In the genomic region with DNA sequence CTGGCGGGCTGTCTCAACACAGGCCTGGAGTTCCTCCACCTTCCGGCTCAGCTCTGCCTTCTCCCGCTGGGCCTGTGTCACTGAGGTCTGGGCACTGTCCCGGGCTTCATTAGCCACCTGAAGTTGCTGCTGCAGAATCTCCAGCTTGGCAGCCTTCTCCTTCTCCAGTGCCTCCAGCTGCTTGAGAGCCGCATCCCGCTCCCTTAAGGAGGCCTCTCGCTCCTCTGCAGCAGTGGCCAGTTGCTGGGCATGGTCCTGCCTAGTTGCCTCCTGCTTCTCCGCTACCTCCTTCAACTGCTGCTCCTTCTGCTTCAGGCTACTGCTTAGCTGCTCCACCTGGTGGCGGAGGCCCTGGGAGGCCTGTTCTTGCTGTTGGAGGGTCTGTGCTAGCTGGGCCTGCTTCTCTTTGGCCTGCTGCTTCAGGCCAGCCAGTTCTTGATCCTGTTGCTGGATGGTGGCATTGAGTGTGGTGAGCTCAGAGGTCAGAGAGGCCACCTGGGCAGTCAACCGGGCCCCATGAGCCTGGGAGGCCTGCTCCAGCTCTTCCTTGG, we compare ENCODE assay signal across 8 cellular contexts. TPM values are rescaled to one million over a fixed set of nuclear protein-coding genes. Genes with fewer than 3 reads are reported as not detected.
DNase-seq lines count a peak whose midpoint lies in the region; ATAC-seq, FAIRE-seq and TF ChIP-seq lines count a peak whose summit lies in the region.

No MANE protein-coding gene starts in this region.

- 98% methylated on average over 10 of the region's 10 CpGs for WGBS in GM12878 (ENCODE audit: insufficient coverage, insufficient replicate concordance, low lambda C conversion rate, missing lambda C conversion rate)
- WGBS in thyroid gland, 2 donors = 94 to 95% methylated on average over 9 of the region's 10 CpGs

- peaks cover 100% of the 10 kb centered on the region for H3K36me3 ChIP-seq in DND-41 (ENCODE audit: insufficient read depth, low read length)
- H3K36me3 ChIP-seq in GM12878 (ENCODE audit: control insufficient read depth in 2 of 2, insufficient read depth in 2 of 2, low read length in 1 of 2) = peaks cover 54 to 70% of the 10 kb centered on the region in 2 experiments
- peaks cover 100% of the 10 kb centered on the region in 2 donors for H3K36me3 ChIP-seq in thyroid gland

- in situ Hi-C loops in GM12878 (cut with MboI) = no loop called here

- peak; percentile 49; the same call in 1 of the 3 replicates for ATAC-seq in DND-41 (ENCODE audit: insufficient read depth, low read depth)
- peak; percentile 65 for ATAC-seq in GM12878
- no peak for ATAC-seq in naive B cell (ENCODE audit: low read depth in 2 of 2)
- no peak for ATAC-seq in GM19463 (IDR thresholded peaks at IDR 0.05; ENCODE audit: unreplicated experiment)

- H3K27ac ChIP-seq in DND-41 (ENCODE audit: low read length) = no peak overlapping the region
- no peak overlapping the region for H3K27ac ChIP-seq in GM12878 (ENCODE audit: control insufficient read depth, insufficient read depth)
- no peak overlapping the region for H3K27ac ChIP-seq in thyroid gland

- no peak overlapping the region for H3K4me3 ChIP-seq in DND-41 (ENCODE audit: low read depth in 1 of 2, low read length in 2 of 2)
- no peak overlapping the region for H3K4me3 ChIP-seq in GM12878
- no peak overlapping the region for H3K4me3 ChIP-seq in thyroid gland (replicated peaks in 1 of 3)

- peaks cover 9 to 50% of the 10 kb centered on the region in 2 donors for H3K36me3 Mint-ChIP-seq in naive B cell

- RAD21 ChIA-PET in GM12878 (lab: Charles Lee; ENCODE audit: unreplicated experiment) = interaction anchor here (0.9 to 4.5 kb wide), 11 partner anchors 9 to 415 kb away, joined by 3 to 51 read pairs (median 5); partner anchors contain the start of genes RNF121 and XNDC1N

- no peaks in the 10 kb centered on the region for H3K27me3 Mint-ChIP-seq in naive B cell

- TF ChIP-seq CTCF in DND-41 (IDR thresholded peaks at IDR 0.05; ENCODE audit: borderline replicate concordance, extremely low read depth, low read length, poor library complexity, severe bottlenecking) = peak; percentile 47
- peak; percentile 40 to 72 (median 62); a peak in 5 of 6 replicates for TF ChIP-seq CTCF in GM12878 (IDR thresholded peaks at IDR 0.05 in 2 of 3, conservative IDR thresholded peaks at IDR 0.05 in 1 of 3; ENCODE audit: control insufficient read depth in 2 of 3, extremely low read depth in 1 of 3, insufficient read depth in 1 of 3, low read depth in 3 of 3, low read length in 3 of 3)
- TF ChIP-seq CTCF in thyroid gland (IDR thresholded peaks at IDR 0.05) = peak in 1 of 6 experiments; percentile 14

- no TSS peak for BruUV-seq in GM12878 (replicated peaks; lab: Mats Ljungman, UMichigan)

- H3K9me3 ChIP-seq in DND-41 (ENCODE audit: insufficient read depth, low read length, severe bottlenecking) (no peaks in the 10 kb centered on the region), GM12878 (replicated peaks; ENCODE audit: control insufficient read depth, insufficient read depth, low read length) (no peaks in the 10 kb centered on the region), thyroid gland (no peaks in the 10 kb centered on the region)

- SMC1A ChIA-PET in GM12878 (lab: Charles Lee; ENCODE audit: uncharacterized antibody, unreplicated experiment) = interaction anchor here (0.8 to 7.3 kb wide), 13 partner anchors 9 to 415 kb away, joined by 3 to 64 read pairs (median 5); partner anchors contain the start of gene IL18BP

- H2AFZ ChIP-seq in DND-41 (ENCODE audit: low read depth, low read length) = no peak overlapping the region
- no peak overlapping the region for H2AFZ ChIP-seq in GM12878 (ENCODE audit: control insufficient read depth, low read depth, low read length)

- TF ChIP-seq RAD21 in GM12878 (IDR thresholded peaks at IDR 0.05; ENCODE audit: insufficient read depth, low read depth, low read length) = peak; percentile 55

- H3K4me1 Mint-ChIP-seq in naive B cell = peaks cover 0 to 19% (median 8%) of the 10 kb centered on the region in 3 donors

- H3K4me1 ChIP-seq in DND-41 (ENCODE audit: insufficient read depth, low read length) (no peaks in the 10 kb centered on the region), GM12878 (ENCODE audit: control insufficient read depth, insufficient read depth, low read length) (no peaks in the 10 kb centered on the region), thyroid gland (peaks cover 0 to 3% of the 10 kb centered on the region in 2 donors)

- peak overlapping the region in 1 of 8 donors; percentile 19 for H3K4me3 Mint-ChIP-seq in naive B cell

- no peak for FAIRE-seq in GM12878 (lab: Jason Lieb, UNC)

- H3K9ac ChIP-seq in DND-41 (ENCODE audit: low read depth, low read length) (no peak overlapping the region), GM12878 (ENCODE audit: control insufficient read depth, insufficient read depth, low read length) (no peak overlapping the region)

- H3K4me2 ChIP-seq in DND-41 (ENCODE audit: insufficient read depth, low read length) (no peak overlapping the region), GM12878 (ENCODE audit: control insufficient read depth, insufficient read depth) (no peak overlapping the region)

- CTCF ChIA-PET in GM12878 (lab: Yijun Ruan, JAX) = interaction anchor here (0.6 to 9.0 kb wide), 24 partner anchors 10 to 215 kb away, joined by 3 to 138 read pairs (median 4); partner anchors contain the start of genes IL18BP, RNF121 and XNDC1N

- intact Hi-C loops in GM12878 (cut with micrococcal nuclease; ENCODE audit: unreplicated experiment) = loop anchor here (1.0 kb wide), 1 partner anchor 38 kb away; no protein-coding TSS in a partner anchor
- intact Hi-C loops in thyroid gland (cut with DNase I) = no loop called here

- no peaks in the 10 kb centered on the region for H3K27me3 ChIP-seq in DND-41 (ENCODE audit: insufficient read depth, low read length, poor library complexity)
- no peaks in the 10 kb centered on the region for H3K27me3 ChIP-seq in GM12878 (replicated peaks in 1 of 2; ENCODE audit: control insufficient read depth in 2 of 2, insufficient read depth in 2 of 2, low read length in 1 of 2)
- H3K27me3 ChIP-seq in thyroid gland = no peaks in the 10 kb centered on the region

- H4K20me1 ChIP-seq in DND-41 (ENCODE audit: insufficient read depth, low read length) (peaks cover 43% of the 10 kb centered on the region), GM12878 (ENCODE audit: control insufficient read depth, insufficient read depth) (0 out of 2 replicates have a peak, but pooled peaks cover 3% of the 10 kb centered on the region)

- no peak for DNase-seq in DND-41
- peak; percentile 45 for DNase-seq in HT-29 (ENCODE audit: low spot score)
- DNase-seq in GM12878 (ENCODE audit: low read depth, low spot score) = no peak
- DNase-seq in naive B cell = no peak
- DNase-seq in OCI-M2 (lab: John Stamatoyannopoulos, UW; ENCODE audit: unreplicated experiment) = no peak
- no peak for DNase-seq in thyroid gland
- no peak for DNase-seq in central memory CD4-positive, alpha-beta T cell

- TF ChIP-seq EP300 in GM12878 (IDR thresholded peaks at IDR 0.05; ENCODE audit: borderline replicate concordance in 1 of 2, control insufficient read depth in 1 of 2, low read depth in 2 of 2, low read length in 2 of 2) = no peak

- peak overlapping the region in 4 of 6 donors; percentile 41 to 84 (median 50) for H3K27ac Mint-ChIP-seq in naive B cell

- H3K79me2 ChIP-seq in DND-41 (ENCODE audit: insufficient read depth, low read length) = no peaks in the 10 kb centered on the region
- no peaks in the 10 kb centered on the region for H3K79me2 ChIP-seq in GM12878 (ENCODE audit: control insufficient read depth, insufficient read depth, low read length)

- H3K9me3 Mint-ChIP-seq in naive B cell = no peaks in the 10 kb centered on the region

- POLR2A ChIA-PET in GM12878 (lab: Charles Lee) = interaction anchor here (0.6 to 1.1 kb wide), 2 partner anchors 38 to 87 kb away, joined by 3 read pairs; partner anchors contain the start of gene XNDC1N

- TF ChIP-seq POLR2A in GM12878 (IDR thresholded peaks at IDR 0.05; ENCODE audit: low read depth, low read length) (no peak), thyroid gland (IDR thresholded peaks at IDR 0.05) (no peak)

TF ChIP-seq in GM12878, 131 proteins besides CTCF, POLR2A, EP300 and RAD21:
- TF ChIP-seq YY1 (IDR thresholded peaks at IDR 0.05; ENCODE audit: low read depth, low read length) = 0 out of 2 replicates have a peak, but pooled peaks have one; percentile 29
- peak; percentile 62 for TF ChIP-seq SMC3 (IDR thresholded peaks at IDR 0.05; ENCODE audit: borderline replicate concordance, low read length)
- no peak for TF ChIP-seq ATF7 (IDR thresholded peaks at IDR 0.05; ENCODE audit: low read depth)

RNA-seq across cellular contexts. Expression of gene IL18BP, which starts 16.9 kb away (rescaled TPM):
- 3.4 and 5.8 TPM in 2 replicates for total RNA-seq in HT-29 (2014; rRNA removed; shearing (Covaris generic))
- total RNA-seq in GM12878 (2013; cell fraction: nucleolus; rRNA removed) = 42.0 and 53.6 TPM in 2 replicates
- total RNA-seq in GM12878 (2014; rRNA removed) (4.9 and 5.5 TPM in 2 replicates), GM12878 (2014; rRNA removed; fragmentation: Illumina TruSeq; extraction: Trizol) (5.0 and 5.9 TPM in 2 replicates), GM12878 (2021) (16.3 and 19.0 TPM in 2 replicates), thyroid gland (10 to 100 TPM in 2 of 4 donors, 1 to 10 TPM in 2; 7.6 to 12.1 (median 9.5) TPM)
- polyA plus RNA-seq in GM12878 (2011; ENCODE audit: low read depth) = 15.3 TPM
- polyA plus RNA-seq in GM12878 (2011; rRNA removed) (9.2 and 11.8 TPM in 2 replicates), GM12878 (2014; fragmentation: Illumina TruSeq; extraction: Trizol) (13.7 and 15.9 TPM in 2 replicates), GM12878 (2014; fragmentation: Nextera tagmentation; extraction: Ambion mirVana) (1 to 10 TPM; 2.6 to 3.5 TPM), GM12878 (2014; rRNA removed) (18.1 and 23.4 TPM in 2 replicates), GM12878 (2016; fragmentation: Nextera tagmentation; extraction: Ambion mirVana) (10 to 100 TPM; 10.2 to 11.1 TPM), naive B cell (ENCODE audit: low read depth in 6 of 6) (10 to 100 TPM in 1 of 6 donors, 1 to 10 TPM in 5; 2.1 to 10.4 (median 5.7) TPM)
- polyA plus RNA-seq in GM12878 (2011; cell fraction: cytosol; rRNA removed) = 6.1 and 7.4 TPM in 2 replicates
- 88.6 and 89.9 TPM in 2 replicates for polyA plus RNA-seq in GM12878 (2011; cell fraction: nucleus; rRNA removed)
- 14.2 and 16.9 TPM in 2 replicates for polyA plus RNA-seq in GM12878 (2012)
- 14.6 and 16.2 TPM in 2 replicates for polyA minus RNA-seq in GM12878 (2011; rRNA and poly(A)+ RNA removed)
- polyA minus RNA-seq in GM12878 (2011; cell fraction: cytosol; rRNA and poly(A)+ RNA removed) = 2.2 and 2.3 TPM in 2 replicates
- 14.4 and 21.9 TPM in 2 replicates for polyA minus RNA-seq in GM12878 (2011; cell fraction: nucleus; rRNA and poly(A)+ RNA removed)

Comparison
In these comparisons a context has a peak if more than half of its experiments do, and no peak if none do; other contexts are left out.
1. ATAC-seq: peak in DND-41 (single experiment) and GM12878 (single experiment); none in naive B cell (0 of 2) and GM19463 (single experiment).